Comparison of ENCODE assay signal across 15 cellular contexts in the genomic region with DNA sequence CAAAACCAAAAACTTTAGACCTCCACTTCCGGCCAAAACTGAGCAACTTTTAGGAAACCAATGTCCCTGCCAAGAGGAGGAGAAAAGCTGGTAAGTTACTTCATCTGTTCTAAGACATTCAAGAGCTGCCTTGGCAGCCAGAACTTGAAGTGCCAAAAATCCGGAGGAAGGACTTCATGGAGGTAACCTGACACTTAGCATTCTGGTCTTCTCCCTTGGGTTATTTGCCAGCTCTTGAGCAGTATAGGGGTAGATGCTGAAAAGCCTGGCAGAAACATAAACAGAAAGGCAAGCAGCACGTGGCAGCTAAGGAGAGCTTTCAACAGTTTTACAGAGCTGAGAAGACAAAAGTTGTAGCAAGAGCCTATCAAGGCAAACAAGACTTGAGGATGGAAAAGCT. TPM values are rescaled to one million over a fixed set of nuclear protein-coding genes. Genes with fewer than 3 reads are reported as not detected.
DNase-seq lines count a peak whose midpoint lies in the region; ATAC-seq lines count a peak whose summit lies in the region.
"Had no signal": no experiment of that assay in that cellular context is flagged by ENCODE, and none has a peak within 500 bp of the region (broad histone marks: within the 10 kb centered on the region; RNA-seq: fewer than 3 reads in every experiment).

No MANE protein-coding gene starts in this region.

- no peaks in the 10 kb centered on the region for H3K27me3 ChIP-seq in ACC112 (ENCODE audit: insufficient read depth, low read length)
- no peaks in the 10 kb centered on the region for H3K27me3 ChIP-seq in adipocyte (replicated peaks; ENCODE audit: control insufficient read depth, insufficient read depth, low read length)
- H3K27me3 ChIP-seq: adrenal gland, stomach had no signal

- H3K9ac ChIP-seq in adipocyte (ENCODE audit: low read length), result no peak overlapping the region

- H3K9me3 ChIP-seq in adipocyte (ENCODE audit: control insufficient read depth, low read length), result no peaks in the 10 kb centered on the region
- H3K9me3 ChIP-seq: adrenal gland, lower lobe of right lung, stomach had no signal

- peak; percentile 2 for DNase-seq in EL
- DNase-seq in adipocyte (ENCODE audit: low read depth), result peak; percentile 78
- DNase-seq in left lobe of liver (ENCODE audit: low spot score), result no peak
- DNase-seq in NCI-H2196 (lab: John Stamatoyannopoulos, UW; ENCODE audit: unreplicated experiment), result no peak
- DNase-seq in SK-N-DZ (ENCODE audit: low spot score), result no peak
- DNase-seq: effector CD8-positive, alpha-beta T cell; lower lobe of right lung; NCI-H2227 treated with DMSO at 0.1 percent for 48 hours; stimulated activated CD4-positive, alpha-beta T cell treated with anti-CD3 and anti-CD28 coated beads, Interleukin-4, amount 100 ng/mL, for 24 hours; stomach had no signal

- H3K36me3 ChIP-seq in ACC112 (ENCODE audit: insufficient read depth, low read length) (no peaks in the 10 kb centered on the region), adipocyte (ENCODE audit: control insufficient read depth, insufficient read depth, low read length, severe bottlenecking) (no peaks in the 10 kb centered on the region)
- H3K36me3 ChIP-seq: adrenal gland, lower lobe of right lung, stomach had no signal

- H3K4me3 ChIP-seq in ACC112 (ENCODE audit: low read depth, low read length) (peak overlapping the region; percentile 56), adipocyte (ENCODE audit: low read length) (peak overlapping the region; percentile 31)
- H3K4me3 ChIP-seq: adrenal gland, lower lobe of right lung, stomach had no signal

- peak overlapping the region; percentile 56 for H2AFZ ChIP-seq in ACC112 (ENCODE audit: low read length, unreplicated experiment)

- peaks cover 3% of the 10 kb centered on the region for H3K79me2 ChIP-seq in ACC112 (ENCODE audit: control insufficient read depth, insufficient read depth, low read length, unreplicated experiment)

- peak overlapping the region; percentile 29 for H3K27ac ChIP-seq in ACC112 (ENCODE audit: low read depth, low read length)
- H3K27ac ChIP-seq: adrenal gland, HL-60, lower lobe of right lung, stomach had no signal

- no peaks in the 10 kb centered on the region for H3K4me1 ChIP-seq in ACC112 (ENCODE audit: control insufficient read depth, insufficient read depth, low read length, unreplicated experiment)
- peaks cover 15% of the 10 kb centered on the region for H3K4me1 ChIP-seq in adipocyte (ENCODE audit: control insufficient read depth, insufficient read depth, low read length)
- H3K4me1 ChIP-seq: lower lobe of right lung had no signal

- ATAC-seq in left lobe of liver (peak; percentile 26), GM21515 (IDR thresholded peaks at IDR 0.05; ENCODE audit: unreplicated experiment) (no peak), HG02885 (IDR thresholded peaks at IDR 0.05; ENCODE audit: poor library complexity, unreplicated experiment) (no peak)

RNA-seq across cellular contexts. Expression of a gene that starts 53.2 kb away (rescaled TPM):
- 5.4 TPM for total RNA-seq in left lobe of liver
- 0.28 and 0.58 TPM in 2 replicates for polyA plus RNA-seq in SK-N-DZ (2014; cell fraction: cytosol; rRNA removed)
- polyA plus RNA-seq in SK-N-DZ (2014; cell fraction: nucleus; rRNA removed), result 0.76 and 0.90 TPM in 2 replicates

Comparison
In these comparisons a context has a peak if more than half of its experiments do, and no peak if none do; other contexts are left out.
1. DNase-seq: peak in EL (single experiment) and adipocyte (single experiment); none in left lobe of liver (single experiment), NCI-H2196 (single experiment) and SK-N-DZ (single experiment).